8 cellular contexts compared by ENCODE assay signal in the genomic region with DNA sequence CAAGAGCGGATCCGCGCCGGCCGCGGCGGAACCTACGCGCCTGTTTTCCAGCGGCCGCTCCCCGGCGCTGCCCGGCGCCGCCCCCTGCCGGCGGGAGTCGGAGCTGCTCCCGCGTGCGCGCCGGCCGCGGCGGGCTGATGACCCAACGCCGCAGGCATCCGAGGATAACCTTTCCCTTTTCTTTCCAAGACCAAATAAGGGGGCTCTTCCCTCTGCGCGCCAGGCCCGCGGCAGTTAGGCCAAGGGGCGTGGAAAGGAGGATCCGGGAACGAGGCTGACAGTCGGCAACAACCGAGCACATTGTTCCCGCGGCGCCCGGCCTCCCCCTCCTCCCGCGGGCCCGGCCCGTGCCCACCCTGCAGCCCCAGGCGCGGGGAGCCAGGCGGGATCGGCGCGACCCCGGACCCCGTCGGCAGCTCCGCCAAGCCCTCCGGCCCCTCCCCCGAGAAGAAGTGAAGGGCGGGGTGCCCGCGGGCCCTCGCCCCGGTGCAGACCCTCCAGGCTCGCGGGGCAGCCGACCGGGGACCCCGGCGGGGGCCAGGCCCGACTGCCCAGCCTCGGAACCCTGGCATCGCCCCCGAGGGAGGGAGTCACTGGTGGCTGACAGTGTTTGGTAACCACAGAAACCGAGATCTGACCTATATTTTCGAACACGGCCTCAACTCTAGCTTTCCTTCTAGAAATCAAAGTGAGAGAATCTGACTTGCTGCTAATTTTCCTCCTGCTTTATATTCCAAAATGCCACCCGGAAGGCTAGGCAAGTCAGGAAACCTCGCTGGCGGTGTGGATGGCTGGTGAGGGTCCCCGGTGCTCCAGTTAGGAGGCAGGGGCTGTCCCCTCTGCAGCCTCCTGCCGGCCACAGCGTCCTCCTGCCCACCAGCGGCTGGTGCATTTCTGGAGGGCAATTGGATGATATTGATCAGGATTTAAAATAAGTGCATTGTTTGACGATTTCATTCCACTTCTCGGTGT. TPM values are rescaled to one million over a fixed set of nuclear protein-coding genes. Genes with fewer than 3 reads are reported as not detected.
DNase-seq lines count a peak whose midpoint lies in the region; ATAC-seq and TF ChIP-seq lines count a peak whose summit lies in the region.

No MANE protein-coding gene starts in this region.

- no peak for TF ChIP-seq EP300 in gastroesophageal sphincter (IDR thresholded peaks at IDR 0.05)

- peak; percentile 74 for ATAC-seq in GM19043 (IDR thresholded peaks at IDR 0.05; ENCODE audit: low read depth, unreplicated experiment)
- peak; percentile 82 for ATAC-seq in HG03432 (IDR thresholded peaks at IDR 0.05; ENCODE audit: unreplicated experiment)
- ATAC-seq in gastroesophageal sphincter: peak; percentile 97
- ATAC-seq in thoracic aorta (ENCODE audit: insufficient number of reproducible peaks, low FRiP score, low read depth): peak; percentile 88

- H3K9me3 ChIP-seq in BE2C (no peaks in the 10 kb centered on the region), Peyer's patch (no peaks in the 10 kb centered on the region), gastroesophageal sphincter (no peaks in the 10 kb centered on the region), thoracic aorta (no peaks in the 10 kb centered on the region)

- peaks cover 12% of the 10 kb centered on the region for H3K4me1 Mint-ChIP-seq in activated naive CD4-positive, alpha-beta T cell treated with anti-CD3 and anti-CD28 coated beads, Interleukin-2, amount 10 ng/mL, durations not matched to agents 7 days and 5 days
- peaks cover 18% of the 10 kb centered on the region for H3K4me1 Mint-ChIP-seq in neural crest cell

- H3K4me3 Mint-ChIP-seq in activated naive CD4-positive, alpha-beta T cell treated with anti-CD3 and anti-CD28 coated beads, Interleukin-2, amount 10 ng/mL, durations not matched to agents 7 days and 5 days: peak overlapping the region; percentile 62
- peak overlapping the region; percentile 91 for H3K4me3 Mint-ChIP-seq in neural crest cell

- peaks cover 41% of the 10 kb centered on the region for H3K27me3 ChIP-seq in BE2C
- H3K27me3 ChIP-seq in Peyer's patch: no peaks in the 10 kb centered on the region
- no peaks in the 10 kb centered on the region for H3K27me3 ChIP-seq in gastroesophageal sphincter
- H3K27me3 ChIP-seq in thoracic aorta (replicated peaks; ENCODE audit: insufficient read depth): no peaks in the 10 kb centered on the region

- WGBS in gastroesophageal sphincter (ENCODE audit: low coverage in 1 of 2), 2 donors: 13 to 33% methylated on average over 5 to 14 of the region's 86 CpGs

- H3K27ac ChIP-seq in Peyer's patch: peak overlapping the region; percentile 44 to 85 (median 54)
- peak overlapping the region; percentile 94 to 98 (median 96) for H3K27ac ChIP-seq in gastroesophageal sphincter
- peak overlapping the region; percentile 82 to 95 for H3K27ac ChIP-seq in thoracic aorta

- CTCF ChIA-PET in activated naive CD4-positive, alpha-beta T cell treated with anti-CD3 and anti-CD28 coated beads, Interleukin-2, amount 10 ng/mL, durations not matched to agents 7 days and 5 days (lab: Charles Lee): interaction anchor here (0.8 to 3.4 kb wide), 7 partner anchors 13 to 616 kb away, joined by 3 to 18 read pairs (median 4); no protein-coding TSS in a partner anchor

- H3K4me1 ChIP-seq in BE2C (peaks cover 3% of the 10 kb centered on the region), Peyer's patch (peaks cover 0 to 7% (median 0%) of the 10 kb centered on the region in 4 donors), gastroesophageal sphincter (peaks cover 0 to 24% (median 3%) of the 10 kb centered on the region in 3 donors), thoracic aorta (ENCODE audit: control insufficient read depth in 1 of 2, low read depth in 2 of 2) (peaks cover 0 to 20% of the 10 kb centered on the region in 2 donors)

- H3K4me3 ChIP-seq in BE2C (ENCODE audit: low read depth, low read length) (peak overlapping the region; percentile 61), Peyer's patch (peak overlapping the region; percentile 31 to 52 (median 49)), gastroesophageal sphincter (peak overlapping the region; percentile 59 to 74), thoracic aorta (peak overlapping the region; percentile 73)

- no peak overlapping the region for H3K27ac Mint-ChIP-seq in activated naive CD4-positive, alpha-beta T cell treated with anti-CD3 and anti-CD28 coated beads, Interleukin-2, amount 10 ng/mL, durations not matched to agents 7 days and 5 days
- H3K27ac Mint-ChIP-seq in neural crest cell (ENCODE audit: unreplicated experiment): peak overlapping the region; percentile 95

- H3K27me3 Mint-ChIP-seq in activated naive CD4-positive, alpha-beta T cell treated with anti-CD3 and anti-CD28 coated beads, Interleukin-2, amount 10 ng/mL, durations not matched to agents 7 days and 5 days: peaks cover 67% of the 10 kb centered on the region
- no peaks in the 10 kb centered on the region for H3K27me3 Mint-ChIP-seq in neural crest cell (ENCODE audit: low read depth)

- H3K36me3 Mint-ChIP-seq in activated naive CD4-positive, alpha-beta T cell treated with anti-CD3 and anti-CD28 coated beads, Interleukin-2, amount 10 ng/mL, durations not matched to agents 7 days and 5 days: no peaks in the 10 kb centered on the region
- no peaks in the 10 kb centered on the region for H3K36me3 Mint-ChIP-seq in neural crest cell (ENCODE audit: low read depth)

- DNase-seq in BE2C (peak; percentile 69), Peyer's patch (peak; percentile 17 to 74 (median 71)), neural crest cell (ENCODE audit: low read depth, low spot score) (peak; percentile 77), thoracic aorta (ENCODE audit: low spot score) (peak; percentile 50)
- DNase-seq in activated naive CD4-positive, alpha-beta T cell treated with anti-CD3 and anti-CD28 coated beads, Interleukin-2, amount 10 ng/mL, durations not matched to agents 7 days and 5 days: peak; percentile 53

- TF ChIP-seq CTCF in BE2C (IDR thresholded peaks at IDR 0.05; ENCODE audit: low read depth, low read length) (peak; percentile 36), Peyer's patch (IDR thresholded peaks at IDR 0.05) (peak; percentile 43 to 74 (median 68)), gastroesophageal sphincter (IDR thresholded peaks at IDR 0.05) (peak in 3 of 4 experiments; percentile 87 to 99 (median 93)), neural crest cell (conservative IDR thresholded peaks at IDR 0.05) (peak; percentile 78), thoracic aorta (IDR thresholded peaks at IDR 0.05) (peak; percentile 71)

- no peak for TF ChIP-seq POLR2A in Peyer's patch (IDR thresholded peaks at IDR 0.05)
- peak; percentile 32 to 52 for TF ChIP-seq POLR2A in gastroesophageal sphincter (IDR thresholded peaks at IDR 0.05)

- no peaks in the 10 kb centered on the region for H3K9me3 Mint-ChIP-seq in activated naive CD4-positive, alpha-beta T cell treated with anti-CD3 and anti-CD28 coated beads, Interleukin-2, amount 10 ng/mL, durations not matched to agents 7 days and 5 days
- no peaks in the 10 kb centered on the region for H3K9me3 Mint-ChIP-seq in neural crest cell

- H3K36me3 ChIP-seq in BE2C: no peaks in the 10 kb centered on the region
- no peaks in the 10 kb centered on the region for H3K36me3 ChIP-seq in Peyer's patch
- H3K36me3 ChIP-seq in gastroesophageal sphincter: no peaks in the 10 kb centered on the region
- H3K36me3 ChIP-seq in thoracic aorta: no peaks in the 10 kb centered on the region

RNA-seq across cellular contexts. Expression of a gene that starts 45.6 kb away (rescaled TPM):
- 11.4 TPM for polyA plus RNA-seq in BE2C (2012; ENCODE audit: insufficient read depth, insufficient read length, low read depth)
- total RNA-seq in Peyer's patch (10 to 100 TPM in 3 of 4 donors, 1 to 10 TPM in 1; 6.0 to 38.5 (median 15.6) TPM), gastroesophageal sphincter (1,000 to 10,000 TPM; 1,155 to 2,820 (median 1,765) TPM), neural crest cell (3.1 and 3.5 TPM in 2 replicates), thoracic aorta (100 to 1,000 TPM in 1 of 2 donors, 10 to 100 TPM in 1; 60.9 to 102 TPM)

RNA-seq across cellular contexts. Expression of a gene that starts 51.7 kb away (rescaled TPM):
- not detected for polyA plus RNA-seq in BE2C (2012; ENCODE audit: insufficient read depth, insufficient read length, low read depth)
- total RNA-seq in Peyer's patch: not detected
- total RNA-seq in gastroesophageal sphincter: not detected
- not detected in 2 replicates for total RNA-seq in neural crest cell
- total RNA-seq in thoracic aorta: 1 to 10 TPM in 1 of 2 donors, not detected in 1; 2.5 TPM

Comparison
In these comparisons a context has a peak if more than half of its experiments do, and no peak if none do; other contexts are left out.
1. Peak in every context shown above with its lines: DNase-seq, ATAC-seq, H3K4me3 ChIP-seq and H3K27ac ChIP-seq.
2. CTCF ChIP-seq: peak in every context shown above with its lines; median percentile 93 in gastroesophageal sphincter; 78 in neural crest cell; 71 in thoracic aorta; 68 in Peyer's patch; 36 in BE2C.
3. POLR2A ChIP-seq: peak in gastroesophageal sphincter (2 of 2); none in Peyer's patch (0 of 2).
4. RNA of a gene that starts 45.6 kb away (total RNA-seq): 1,155 to 2,820 TPM in gastroesophageal sphincter; 60.9 to 102 TPM in thoracic aorta, 6.0 to 38.5 TPM in Peyer's patch and 3.1 to 3.5 TPM in neural crest cell; every median in the first group is over 10 times any median in the second.